ENCODE assay signal across 8 cellular contexts in the genomic region with DNA sequence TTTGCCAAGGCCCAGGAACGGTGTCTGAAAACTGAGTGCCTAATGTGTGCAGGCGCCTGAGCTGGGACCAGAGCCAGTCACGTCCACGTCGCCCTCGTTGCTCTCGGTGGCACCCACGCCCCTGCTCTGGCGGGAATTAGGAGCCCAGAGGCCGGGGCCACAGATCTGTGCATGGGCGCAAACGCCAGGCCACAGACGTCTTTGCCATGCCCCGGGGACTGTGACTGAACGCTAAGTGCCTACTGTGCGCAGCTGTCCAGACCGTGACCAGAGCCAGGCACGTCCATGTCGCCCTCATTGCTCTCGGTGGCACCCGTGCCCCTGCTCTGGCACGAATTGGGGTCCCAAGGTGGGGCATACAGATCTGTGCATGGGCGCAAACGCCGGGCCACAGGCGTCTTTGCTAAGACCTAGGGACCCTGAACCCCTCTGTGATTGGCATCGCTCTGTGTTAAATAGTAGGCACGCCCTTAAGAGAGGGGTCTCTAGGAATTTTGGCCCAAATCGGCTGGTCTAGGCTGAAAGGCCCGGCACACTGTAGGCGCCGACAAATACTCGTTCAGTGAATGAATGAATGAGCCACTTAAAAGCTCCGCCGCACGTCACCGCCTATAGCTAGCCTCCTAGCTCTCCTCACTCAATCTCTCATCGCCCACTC. TPM values are rescaled to one million over a fixed set of nuclear protein-coding genes. Genes with fewer than 3 reads are reported as not detected.
A peak's percentile ranks its signal among the peaks of the same experiment; 100 is the strongest.
DNase-seq lines count a peak whose midpoint lies in the region; ATAC-seq, FAIRE-seq and TF ChIP-seq lines count a peak whose summit lies in the region.

No MANE protein-coding gene starts in this region.

- no TSS peak for BruUV-seq in GM12878 (replicated peaks; lab: Mats Ljungman, UMichigan)

- no peaks in the 10 kb centered on the region for H3K36me3 Mint-ChIP-seq in activated naive CD4-positive, alpha-beta T cell treated with anti-CD3 and anti-CD28 coated beads, Interleukin-2, amount 10 ng/mL, durations not matched to agents 7 days and 5 days

- H3K79me2 ChIP-seq in GM12878 (ENCODE audit: control insufficient read depth, insufficient read depth, low read length) = peaks cover 31% of the 10 kb centered on the region

- no peak for DNase-seq in activated naive CD4-positive, alpha-beta T cell treated with anti-CD3 and anti-CD28 coated beads, Interleukin-2, amount 10 ng/mL, durations not matched to agents 7 days and 5 days
- no peak for DNase-seq in activated naive CD4-positive, alpha-beta T cell treated with Interleukin-2 at 50 U/mL for 16 hours
- DNase-seq in GM12878 (ENCODE audit: low read depth, low spot score) (no peak), lower lobe of right lung (peak; percentile 62), upper lobe of left lung (peak in 1 of 2 donors; percentile 85), NCI-H2029 (lab: John Stamatoyannopoulos, UW) (no peak)

- H3K27me3 ChIP-seq in GM12878 (replicated peaks in 1 of 2; ENCODE audit: control insufficient read depth in 2 of 2, insufficient read depth in 2 of 2, low read length in 1 of 2) (no peaks in the 10 kb centered on the region), lower lobe of right lung (ENCODE audit: low read depth) (no peaks in the 10 kb centered on the region), upper lobe of left lung (no peaks in the 10 kb centered on the region)

- H3K27ac Mint-ChIP-seq in activated naive CD4-positive, alpha-beta T cell treated with anti-CD3 and anti-CD28 coated beads, Interleukin-2, amount 10 ng/mL, durations not matched to agents 7 days and 5 days = peak overlapping the region; percentile 97

- SMC1A ChIA-PET in GM12878 (lab: Charles Lee; ENCODE audit: uncharacterized antibody, unreplicated experiment) = interaction anchor here (1.0 to 2.6 kb wide), 4 partner anchors 10 to 110 kb away, joined by 3 to 15 read pairs (median 4); partner anchors contain the start of gene MGRN1

- H3K9me3 ChIP-seq in GM12878 (replicated peaks; ENCODE audit: control insufficient read depth, insufficient read depth, low read length) = no peaks in the 10 kb centered on the region
- no peaks in the 10 kb centered on the region for H3K9me3 ChIP-seq in lower lobe of right lung
- H3K9me3 ChIP-seq in upper lobe of left lung = no peaks in the 10 kb centered on the region

- RAD21 ChIA-PET in GM12878 (lab: Charles Lee; ENCODE audit: unreplicated experiment) = interaction anchor here (1.2 to 2.3 kb wide), 8 partner anchors 10 to 140 kb away, joined by 3 to 24 read pairs (median 7); partner anchors contain the start of genes ANKS3, DNAAF8, HMOX2 and MGRN1

- CTCF ChIA-PET in activated naive CD4-positive, alpha-beta T cell treated with anti-CD3 and anti-CD28 coated beads, Interleukin-2, amount 10 ng/mL, durations not matched to agents 7 days and 5 days (lab: Charles Lee) = interaction anchor here (1.0 to 1.9 kb wide), 5 partner anchors 9 to 109 kb away, joined by 3 to 10 read pairs (median 6); partner anchors contain the start of gene MGRN1
- CTCF ChIA-PET in GM12878 (lab: Yijun Ruan, JAX) = interaction anchor here (1.2 to 2.2 kb wide), 5 partner anchors 9 to 110 kb away, joined by 4 to 32 read pairs (median 7); partner anchors contain the start of gene MGRN1

- TF ChIP-seq RAD21 in GM12878 (IDR thresholded peaks at IDR 0.05; ENCODE audit: insufficient read depth, low read depth, low read length) = no peak

- H4K20me1 ChIP-seq in GM12878 (ENCODE audit: control insufficient read depth, insufficient read depth) = no peaks in the 10 kb centered on the region

- POLR2A ChIA-PET in GM12878 (lab: Charles Lee) = interaction anchor here (1.0 to 2.3 kb wide), 10 partner anchors 9 to 202 kb away, joined by 3 to 25 read pairs (median 5); partner anchors contain the start of genes ANKS3, CDIP1, CORO7 and DNAAF8

- intact Hi-C loops in GM12878 (cut with micrococcal nuclease; ENCODE audit: unreplicated experiment) (loop anchor here (10.0 kb wide), 3 partner anchors 101 to 191 kb away; partner anchors contain the start of genes DNAJA3 and ROGDI), lower lobe of right lung (cut with DNase I) (no loop called here)

- H3K4me2 ChIP-seq in GM12878 (ENCODE audit: control insufficient read depth, insufficient read depth) = peak overlapping the region; percentile 93

- peak overlapping the region; percentile 96 for H3K4me3 Mint-ChIP-seq in activated naive CD4-positive, alpha-beta T cell treated with anti-CD3 and anti-CD28 coated beads, Interleukin-2, amount 10 ng/mL, durations not matched to agents 7 days and 5 days

- peak overlapping the region; percentile 72; the same call in 1 of the 2 replicates for H3K4me3 ChIP-seq in GM12878
- peak overlapping the region; percentile 82 for H3K4me3 ChIP-seq in lower lobe of right lung
- peak overlapping the region in 3 of 4 donors; percentile 96 to 100 (median 97) for H3K4me3 ChIP-seq in upper lobe of left lung

- no peaks in the 10 kb centered on the region for H3K27me3 Mint-ChIP-seq in activated naive CD4-positive, alpha-beta T cell treated with anti-CD3 and anti-CD28 coated beads, Interleukin-2, amount 10 ng/mL, durations not matched to agents 7 days and 5 days

- TF ChIP-seq POLR2A in GM12878 (IDR thresholded peaks at IDR 0.05; ENCODE audit: low read depth, low read length) (no peak), upper lobe of left lung (IDR thresholded peaks at IDR 0.05) (no peak)

- FAIRE-seq in GM12878 (lab: Jason Lieb, UNC) = no peak

- H3K9ac ChIP-seq in GM12878 (ENCODE audit: control insufficient read depth, insufficient read depth, low read length) = peak overlapping the region; percentile 80

- H3K4me1 ChIP-seq in GM12878 (ENCODE audit: control insufficient read depth, insufficient read depth, low read length) (peaks cover 20% of the 10 kb centered on the region), lower lobe of right lung (peaks cover 64% of the 10 kb centered on the region), upper lobe of left lung (peaks cover 49 to 72% (median 61%) of the 10 kb centered on the region in 4 donors)

- 61% methylated on average over 38 of the region's 38 CpGs for WGBS in GM12878 (ENCODE audit: insufficient coverage, insufficient replicate concordance, low lambda C conversion rate, missing lambda C conversion rate)
- 76 to 89% methylated on average over 18 to 37 of the region's 38 CpGs for WGBS in upper lobe of left lung, 2 donors

- TF ChIP-seq CTCF in GM12878 (IDR thresholded peaks at IDR 0.05 in 2 of 3, conservative IDR thresholded peaks at IDR 0.05 in 1 of 3; ENCODE audit: control insufficient read depth in 2 of 3, extremely low read depth in 1 of 3, insufficient read depth in 1 of 3, low read depth in 3 of 3, low read length in 3 of 3) = no peak
- no peak for TF ChIP-seq CTCF in lower lobe of right lung (IDR thresholded peaks at IDR 0.05)
- no peak for TF ChIP-seq CTCF in upper lobe of left lung (IDR thresholded peaks at IDR 0.05)

- peaks cover 43% of the 10 kb centered on the region for H3K4me1 Mint-ChIP-seq in activated naive CD4-positive, alpha-beta T cell treated with anti-CD3 and anti-CD28 coated beads, Interleukin-2, amount 10 ng/mL, durations not matched to agents 7 days and 5 days

- in situ Hi-C loops in GM12878 (cut with MboI) = loop anchor here (10.0 kb wide), 1 partner anchor 339 kb away; the partner anchor contains the start of gene SEC14L5

- peak overlapping the region; percentile 98 for H2AFZ ChIP-seq in GM12878 (ENCODE audit: control insufficient read depth, low read depth, low read length)

- H3K27ac ChIP-seq in GM12878 (ENCODE audit: control insufficient read depth, insufficient read depth) (peak overlapping the region; percentile 88), lower lobe of right lung (peak overlapping the region; percentile 94), upper lobe of left lung (peak overlapping the region; percentile 90 to 96 (median 92))

- ATAC-seq in GM12878 (no peak), lower lobe of right lung (no peak), upper lobe of left lung (ENCODE audit: low FRiP score in 2 of 2) (no peak), GM21619 (IDR thresholded peaks at IDR 0.05; ENCODE audit: unreplicated experiment) (no peak), GM19397 (IDR thresholded peaks at IDR 0.05; ENCODE audit: unreplicated experiment) (no peak)

- H3K36me3 ChIP-seq in GM12878 (ENCODE audit: control insufficient read depth in 2 of 2, insufficient read depth in 2 of 2, low read length in 1 of 2) = no peaks in the 10 kb centered on the region
- no peaks in the 10 kb centered on the region for H3K36me3 ChIP-seq in lower lobe of right lung
- no peaks in the 10 kb centered on the region for H3K36me3 ChIP-seq in upper lobe of left lung

- H3K9me3 Mint-ChIP-seq in activated naive CD4-positive, alpha-beta T cell treated with anti-CD3 and anti-CD28 coated beads, Interleukin-2, amount 10 ng/mL, durations not matched to agents 7 days and 5 days = no peaks in the 10 kb centered on the region

- no peak for TF ChIP-seq EP300 in GM12878 (IDR thresholded peaks at IDR 0.05; ENCODE audit: borderline replicate concordance in 1 of 2, control insufficient read depth in 1 of 2, low read depth in 2 of 2, low read length in 2 of 2)
- no peak for TF ChIP-seq EP300 in upper lobe of left lung (IDR thresholded peaks at IDR 0.05)

RNA-seq across cellular contexts. Expression of gene UBALD1, which starts 0.8 kb away (rescaled TPM):
- 14.4 and 16.6 TPM in 2 replicates for total RNA-seq in GM12878 (2013; cell fraction: nucleolus; rRNA removed)
- total RNA-seq in GM12878 (2014; rRNA removed) (9.6 and 15.7 TPM in 2 replicates), GM12878 (2014; rRNA removed; fragmentation: Illumina TruSeq; extraction: Trizol) (3.7 and 4.3 TPM in 2 replicates), GM12878 (2021) (24.2 and 32.7 TPM in 2 replicates), lower lobe of right lung (30.2 TPM), upper lobe of left lung (10 to 100 TPM; 14.9 to 43.9 (median 25.8) TPM)
- polyA plus RNA-seq in GM12878 (2011; ENCODE audit: low read depth) = 5.6 TPM
- polyA plus RNA-seq in GM12878 (2011; rRNA removed) (0.94 and 2.6 TPM in 2 replicates), GM12878 (2014; fragmentation: Illumina TruSeq; extraction: Trizol) (0.35 and 2.7 TPM in 2 replicates), GM12878 (2014; fragmentation: Nextera tagmentation; extraction: Ambion mirVana) (under 1 TPM; 0.05 to 0.82 TPM), GM12878 (2014; rRNA removed) (23.1 and 29.7 TPM in 2 replicates), GM12878 (2016; fragmentation: Nextera tagmentation; extraction: Ambion mirVana) (1 to 10 TPM; 6.5 to 9.3 TPM)
- 4.2 and 7.8 TPM in 2 replicates for polyA plus RNA-seq in GM12878 (2011; cell fraction: cytosol; rRNA removed)
- 17.7 and 29.2 TPM in 2 replicates for polyA plus RNA-seq in GM12878 (2011; cell fraction: nucleus; rRNA removed)
- 13.8 and 35.9 TPM in 2 replicates for polyA plus RNA-seq in GM12878 (2012)
- 1.0 and 3.6 TPM in 2 replicates for polyA minus RNA-seq in GM12878 (2011; rRNA and poly(A)+ RNA removed)
- polyA minus RNA-seq in GM12878 (2011; cell fraction: cytosol; rRNA and poly(A)+ RNA removed) = 4.4 and 5.0 TPM in 2 replicates
- polyA minus RNA-seq in GM12878 (2011; cell fraction: nucleus; rRNA and poly(A)+ RNA removed) = 7.3 and 20.9 TPM in 2 replicates

RNA-seq across cellular contexts. Expression of gene MGRN1, which starts 9.1 kb away (rescaled TPM):
- total RNA-seq in GM12878 (2013; cell fraction: nucleolus; rRNA removed) = 99.4 and 104 TPM in 2 replicates
- total RNA-seq in GM12878 (2014; rRNA removed) = 19.3 and 23.4 TPM in 2 replicates
- total RNA-seq in GM12878 (2014; rRNA removed; fragmentation: Illumina TruSeq; extraction: Trizol) = 6.4 and 9.4 TPM in 2 replicates
- total RNA-seq in GM12878 (2021) = 77.1 and 86.7 TPM in 2 replicates
- 15.2 TPM for polyA plus RNA-seq in GM12878 (2011; ENCODE audit: low read depth)
- 2.6 and 4.0 TPM in 2 replicates for polyA plus RNA-seq in GM12878 (2011; rRNA removed)
- polyA plus RNA-seq in GM12878 (2011; cell fraction: cytosol; rRNA removed) = 7.5 and 11.1 TPM in 2 replicates
- 29.8 and 52.4 TPM in 2 replicates for polyA plus RNA-seq in GM12878 (2011; cell fraction: nucleus; rRNA removed)
- 35.9 and 43.4 TPM in 2 replicates for polyA plus RNA-seq in GM12878 (2012)
- polyA plus RNA-seq in GM12878 (2014; fragmentation: Illumina TruSeq; extraction: Trizol) = 7.9 and 12.7 TPM in 2 replicates
- polyA plus RNA-seq in GM12878 (2014; fragmentation: Nextera tagmentation; extraction: Ambion mirVana) = under 1 TPM; 0.35 to 0.77 TPM
- polyA plus RNA-seq in GM12878 (2014; rRNA removed) = 24.3 and 32.9 TPM in 2 replicates
- polyA plus RNA-seq in GM12878 (2016; fragmentation: Nextera tagmentation; extraction: Ambion mirVana) = 10 to 100 TPM; 16.6 to 17.7 TPM
- polyA minus RNA-seq in GM12878 (2011; rRNA and poly(A)+ RNA removed) = 10.5 and 20.3 TPM in 2 replicates
- 16.2 and 17.4 TPM in 2 replicates for polyA minus RNA-seq in GM12878 (2011; cell fraction: cytosol; rRNA and poly(A)+ RNA removed)
- 15.1 and 27.0 TPM in 2 replicates for polyA minus RNA-seq in GM12878 (2011; cell fraction: nucleus; rRNA and poly(A)+ RNA removed)
- 75.7 TPM for total RNA-seq in lower lobe of right lung
- 100 to 1,000 TPM in 3 of 6 donors, 10 to 100 TPM in 3; 49.0 to 148 (median 99.1) TPM for total RNA-seq in upper lobe of left lung

RNA-seq across cellular contexts. Expression of gene C16orf96, which starts 59.4 kb away (rescaled TPM):
- total RNA-seq in GM12878 (2013; cell fraction: nucleolus; rRNA removed) = 0.22 and 0.35 TPM in 2 replicates
- not detected in 2 replicates for total RNA-seq in GM12878 (2014; rRNA removed)
- not detected in 2 replicates for total RNA-seq in GM12878 (2014; rRNA removed; fragmentation: Illumina TruSeq; extraction: Trizol)
- 0.05 and 0.08 TPM in 2 replicates for total RNA-seq in GM12878 (2021)
- not detected for polyA plus RNA-seq in GM12878 (2011; ENCODE audit: low read depth)
- 0.01 TPM in 1 of 2 replicates, not detected in the other for polyA plus RNA-seq in GM12878 (2011; rRNA removed)
- 0.01 TPM in 1 of 2 replicates, not detected in the other for polyA plus RNA-seq in GM12878 (2011; cell fraction: cytosol; rRNA removed)
- 0.04 TPM in 2 replicates for polyA plus RNA-seq in GM12878 (2011; cell fraction: nucleus; rRNA removed)
- 0.06 TPM in 1 of 2 replicates, not detected in the other for polyA plus RNA-seq in GM12878 (2012)
- polyA plus RNA-seq in GM12878 (2014; fragmentation: Illumina TruSeq; extraction: Trizol) = 0.01 TPM in 1 of 2 replicates, not detected in the other
- not detected for polyA plus RNA-seq in GM12878 (2014; fragmentation: Nextera tagmentation; extraction: Ambion mirVana)
- polyA plus RNA-seq in GM12878 (2014; rRNA removed) = 0.04 TPM in 1 of 2 replicates, not detected in the other
- polyA plus RNA-seq in GM12878 (2016; fragmentation: Nextera tagmentation; extraction: Ambion mirVana) = not detected
- polyA minus RNA-seq in GM12878 (2011; rRNA and poly(A)+ RNA removed) = 0.15 TPM in 1 of 2 replicates, not detected in the other
- polyA minus RNA-seq in GM12878 (2011; cell fraction: cytosol; rRNA and poly(A)+ RNA removed) = not detected in 2 replicates
- not detected in 2 replicates for polyA minus RNA-seq in GM12878 (2011; cell fraction: nucleus; rRNA and poly(A)+ RNA removed)
- 0.21 TPM for total RNA-seq in lower lobe of right lung
- 1 to 10 TPM in 1 of 6 donors, under 1 TPM in 4, not detected in 1; 0.24 to 1.0 (median 0.46) TPM for total RNA-seq in upper lobe of left lung
